Comparison of ENCODE assay signal across 8 cellular contexts in genomic region chr4:90903413-90903812, GRCh38.
DNase-seq lines count a peak whose midpoint lies in the region.

No MANE protein-coding gene starts in this region.

- DNase-seq in DMS 273 (lab: John Stamatoyannopoulos, UW; ENCODE audit: unreplicated experiment) (peak; percentile 1), NCI-H1092 (lab: John Stamatoyannopoulos, UW) (peak; percentile 56), NCI-H2029 (lab: John Stamatoyannopoulos, UW) (peak; percentile 19), NCI-H2171 treated with DMSO at 0.1 percent for 48 hours (lab: John Stamatoyannopoulos, UW) (peak; percentile 65), NCI-H524 (lab: John Stamatoyannopoulos, UW) (peak; percentile 36 to 70), NCI-H82 (lab: John Stamatoyannopoulos, UW) (peak; percentile 79), SK-N-DZ (ENCODE audit: low spot score) (peak; percentile 92), kidney tubule cell (ENCODE audit: low spot score) (peak; percentile 8)

Comparison
In these comparisons a context has a peak if more than half of its experiments do, and no peak if none do; other contexts are left out.
1. Peak in every context shown above with its lines: DNase-seq.
2. DNase-seq: peak in every context shown above with its lines; median percentile 92 in SK-N-DZ; 79 in NCI-H82; 65 in NCI-H2171 treated with DMSO at 0.1 percent for 48 hours; 56 in NCI-H1092; 53 in NCI-H524; 19 in NCI-H2029; 8 in kidney tubule cell; 1 in DMS 273.